12 cellular contexts compared by ENCODE assay signal in genomic region chr10:73131913-73132686, GRCh38.
"Had no signal": no experiment of that assay in that cellular context is flagged by ENCODE, and none has a peak within 500 bp of the region (broad histone marks: within the 10 kb centered on the region; RNA-seq: fewer than 3 reads in every experiment).

No MANE protein-coding gene starts in this region.

- H3K4me3 Mint-ChIP-seq: activated CD4-positive, alpha-beta T cell treated with anti-CD3 and anti-CD28 coated beads, Interleukin-2, amount 10 ng/mL, durations not matched to agents 24 days and 14 days; neural crest cell had no signal

- H3K9me3 Mint-ChIP-seq: activated CD4-positive, alpha-beta T cell treated with anti-CD3 and anti-CD28 coated beads, Interleukin-2, amount 10 ng/mL, durations not matched to agents 24 days and 14 days; activated naive CD4-positive, alpha-beta T cell treated with anti-CD3 and anti-CD28 coated beads, Interleukin-2, amount 50 U/mL, for 72 hours; neural crest cell had no signal

- H3K27me3 ChIP-seq: esophagus squamous epithelium, heart right ventricle, stomach had no signal

- ATAC-seq: activated naive CD4-positive, alpha-beta T cell treated with anti-CD3 and anti-CD28 coated beads, Interleukin-2, amount 50 U/mL, for 72 hours; heart right ventricle had no signal

- H3K4me3 ChIP-seq: esophagus squamous epithelium, heart right ventricle, stomach, thoracic aorta had no signal

- H3K4me1 Mint-ChIP-seq: activated CD4-positive, alpha-beta T cell treated with anti-CD3 and anti-CD28 coated beads, Interleukin-2, amount 10 ng/mL, durations not matched to agents 24 days and 14 days; neural crest cell had no signal

- DNase-seq: activated CD4-positive, alpha-beta T cell treated with anti-CD3 and anti-CD28 coated beads, Interleukin-2, amount 10 ng/mL, durations not matched to agents 24 days and 14 days; activated effector memory CD4-positive, alpha-beta T cell treated with anti-CD3 and anti-CD28 coated beads, Interleukin-2, amount 50 U/mL, for 16 hours; activated T-cell treated with anti-CD3 and anti-CD28 coated beads for 4 hours; esophagus squamous epithelium; heart right ventricle; stimulated activated CD4-positive, alpha-beta T cell treated with anti-CD3 and anti-CD28 coated beads, Interleukin-12 subunit alpha, Interleukin-12 subunit beta, amount 100 ng/mL, for 4 hours; stimulated activated CD4-positive, alpha-beta T cell treated with anti-CD3 and anti-CD28 coated beads, Interleukin-4, amount 100 ng/mL, for 1 hour; stimulated activated CD8-positive, alpha-beta memory T cell treated with anti-CD3 and anti-CD28 coated beads, Interleukin-4, amount 100 ng/mL, for 48 hours; stomach had no signal

- H3K9me3 ChIP-seq: esophagus squamous epithelium, heart right ventricle, stomach, thoracic aorta had no signal

- H3K27ac ChIP-seq: esophagus squamous epithelium, heart right ventricle, stomach, thoracic aorta had no signal

- H3K27ac Mint-ChIP-seq: activated CD4-positive, alpha-beta T cell treated with anti-CD3 and anti-CD28 coated beads, Interleukin-2, amount 10 ng/mL, durations not matched to agents 24 days and 14 days had no signal

- H3K27me3 Mint-ChIP-seq: activated CD4-positive, alpha-beta T cell treated with anti-CD3 and anti-CD28 coated beads, Interleukin-2, amount 10 ng/mL, durations not matched to agents 24 days and 14 days had no signal
